In genomic region chr1:193538004-193538355, GRCh38 we compare ENCODE assay signal across 14 cellular contexts.
DNase-seq lines count a peak whose midpoint lies in the region; ATAC-seq, FAIRE-seq and TF ChIP-seq lines count a peak whose summit lies in the region.
"Had no signal": no experiment of that assay in that cellular context is flagged by ENCODE, and none has a peak within 500 bp of the region (broad histone marks: within the 10 kb centered on the region; RNA-seq: fewer than 3 reads in every experiment).

No MANE protein-coding gene starts in this region.

- CTCF ChIA-PET in CD4-positive, alpha-beta memory T cell (lab: Charles Lee; ENCODE audit: partially characterized antibody) = no interaction called here

- intact Hi-C loops in CD4-positive, alpha-beta memory T cell (cut with micrococcal nuclease) = loop anchor here (2.0 to 5.0 kb wide), 3 partner anchors 21 to 519 kb away; no protein-coding TSS in a partner anchor
- intact Hi-C loops in dorsolateral prefrontal cortex (cut with DNase I) = no loop called here

- H3K36me3 ChIP-seq in CD4-positive, alpha-beta memory T cell (ENCODE audit: insufficient read depth, low read length) = no peaks in the 10 kb centered on the region
- H3K36me3 ChIP-seq: esophagus muscularis mucosa, MG63, tibial artery had no signal

- POLR2A ChIA-PET in CD4-positive, alpha-beta memory T cell (lab: Charles Lee; ENCODE audit: partially characterized antibody) = interaction anchor here (1.0 to 5.4 kb wide), 2 partner anchors 59 to 76 kb away, joined by 3 to 106 read pairs; no protein-coding TSS in a partner anchor

- H3K4me1 ChIP-seq in CD4-positive, alpha-beta memory T cell (ENCODE audit: insufficient read depth, low read length) = peaks cover 64% of the 10 kb centered on the region
- H3K4me1 ChIP-seq: esophagus muscularis mucosa, tibial artery had no signal

- peak overlapping the region; percentile 83 to 95 (median 91) for H3K27ac Mint-ChIP-seq in CD4-positive, alpha-beta memory T cell
- H3K27ac Mint-ChIP-seq in activated naive CD8-positive, alpha-beta T cell treated with anti-CD3 and anti-CD28 coated beads for 36 hours = peak overlapping the region; percentile 87

- peak overlapping the region in 1 of 2 donors; percentile 12 for H3K4me3 ChIP-seq in CD4-positive, alpha-beta memory T cell (ENCODE audit: low read length in 2 of 2)
- H3K4me3 ChIP-seq in dorsolateral prefrontal cortex = no peak overlapping the region
- H3K4me3 ChIP-seq: esophagus muscularis mucosa, MG63, tibial artery had no signal

- TF ChIP-seq POLR2A in GM12892 (IDR thresholded peaks at IDR 0.05; ENCODE audit: low read depth, low read length) = no peak

- no peak for FAIRE-seq in GM12892 (lab: Jason Lieb, UNC)

- TF ChIP-seq CTCF in dorsolateral prefrontal cortex (IDR thresholded peaks at IDR 0.05 in 54 of 56, conservative IDR thresholded peaks at IDR 0.05 in 2 of 56; ENCODE audit: low read depth in 1 of 56, partially characterized antibody in 56 of 56) = no peak

- H3K27me3 Mint-ChIP-seq in CD4-positive, alpha-beta memory T cell = no peaks in the 10 kb centered on the region
- no peaks in the 10 kb centered on the region for H3K27me3 Mint-ChIP-seq in activated naive CD8-positive, alpha-beta T cell treated with anti-CD3 and anti-CD28 coated beads for 36 hours

- H3K36me3 Mint-ChIP-seq in CD4-positive, alpha-beta memory T cell = peaks cover 0 to 3% of the 10 kb centered on the region in 2 donors
- H3K36me3 Mint-ChIP-seq in activated naive CD8-positive, alpha-beta T cell treated with anti-CD3 and anti-CD28 coated beads for 36 hours = peaks cover 18% of the 10 kb centered on the region

- ATAC-seq in GM18909 (IDR thresholded peaks at IDR 0.05; ENCODE audit: poor library complexity, unreplicated experiment) (peak; percentile 1), HG03442 (IDR thresholded peaks at IDR 0.05; ENCODE audit: unreplicated experiment) (peak; percentile 1), GM18502 (IDR thresholded peaks at IDR 0.05; ENCODE audit: poor library complexity, unreplicated experiment) (no peak), HG03521 (IDR thresholded peaks at IDR 0.05; ENCODE audit: unreplicated experiment) (no peak)
- ATAC-seq: right cardiac atrium had no signal

- H3K4me1 Mint-ChIP-seq in CD4-positive, alpha-beta memory T cell = peaks cover 44 to 64% (median 52%) of the 10 kb centered on the region in 4 donors
- peaks cover 38% of the 10 kb centered on the region for H3K4me1 Mint-ChIP-seq in activated naive CD8-positive, alpha-beta T cell treated with anti-CD3 and anti-CD28 coated beads for 36 hours

- no peaks in the 10 kb centered on the region for H3K9me3 ChIP-seq in CD4-positive, alpha-beta memory T cell (ENCODE audit: control insufficient read depth in 1 of 2, low read length in 2 of 2)
- H3K9me3 ChIP-seq: esophagus muscularis mucosa, MG63, tibial artery had no signal

- peak overlapping the region; percentile 79 to 88 (median 84) for H3K4me3 Mint-ChIP-seq in CD4-positive, alpha-beta memory T cell
- H3K4me3 Mint-ChIP-seq in activated naive CD8-positive, alpha-beta T cell treated with anti-CD3 and anti-CD28 coated beads for 36 hours = no peak overlapping the region

- no peaks in the 10 kb centered on the region for H3K27me3 ChIP-seq in CD4-positive, alpha-beta memory T cell (ENCODE audit: insufficient read depth, low read length)
- H3K27me3 ChIP-seq in dorsolateral prefrontal cortex = no peaks in the 10 kb centered on the region
- H3K27me3 ChIP-seq: esophagus muscularis mucosa, MG63, tibial artery had no signal

- H3K27ac ChIP-seq in CD4-positive, alpha-beta memory T cell (ENCODE audit: low read depth, low read length) = peak overlapping the region; percentile 71
- H3K27ac ChIP-seq in dorsolateral prefrontal cortex = no peak overlapping the region
- H3K27ac ChIP-seq: esophagus muscularis mucosa, tibial artery had no signal

- no peak for DNase-seq in CD4-positive, alpha-beta memory T cell
- DNase-seq in activated naive CD8-positive, alpha-beta T cell treated with anti-CD3 and anti-CD28 coated beads for 36 hours = no peak
- no peak for DNase-seq in dorsolateral prefrontal cortex
- DNase-seq in GM12892 (ENCODE audit: insufficient read length) = no peak
- DNase-seq: MG63, midbrain, NCI-H524 treated with DMSO at 0.1 percent for 48 hours, right cardiac atrium, tibial artery had no signal

- H3K9me3 Mint-ChIP-seq in CD4-positive, alpha-beta memory T cell = peaks cover 0 to 2% (median 0%) of the 10 kb centered on the region in 8 donors
- peaks cover 13% of the 10 kb centered on the region for H3K9me3 Mint-ChIP-seq in activated naive CD8-positive, alpha-beta T cell treated with anti-CD3 and anti-CD28 coated beads for 36 hours

Comparison
In these comparisons a context has a peak if more than half of its experiments do, and no peak if none do; other contexts are left out.
1. ATAC-seq: peak in GM18909 (single experiment) and HG03442 (single experiment); none in GM18502 (single experiment) and HG03521 (single experiment).